In the genomic region with DNA sequence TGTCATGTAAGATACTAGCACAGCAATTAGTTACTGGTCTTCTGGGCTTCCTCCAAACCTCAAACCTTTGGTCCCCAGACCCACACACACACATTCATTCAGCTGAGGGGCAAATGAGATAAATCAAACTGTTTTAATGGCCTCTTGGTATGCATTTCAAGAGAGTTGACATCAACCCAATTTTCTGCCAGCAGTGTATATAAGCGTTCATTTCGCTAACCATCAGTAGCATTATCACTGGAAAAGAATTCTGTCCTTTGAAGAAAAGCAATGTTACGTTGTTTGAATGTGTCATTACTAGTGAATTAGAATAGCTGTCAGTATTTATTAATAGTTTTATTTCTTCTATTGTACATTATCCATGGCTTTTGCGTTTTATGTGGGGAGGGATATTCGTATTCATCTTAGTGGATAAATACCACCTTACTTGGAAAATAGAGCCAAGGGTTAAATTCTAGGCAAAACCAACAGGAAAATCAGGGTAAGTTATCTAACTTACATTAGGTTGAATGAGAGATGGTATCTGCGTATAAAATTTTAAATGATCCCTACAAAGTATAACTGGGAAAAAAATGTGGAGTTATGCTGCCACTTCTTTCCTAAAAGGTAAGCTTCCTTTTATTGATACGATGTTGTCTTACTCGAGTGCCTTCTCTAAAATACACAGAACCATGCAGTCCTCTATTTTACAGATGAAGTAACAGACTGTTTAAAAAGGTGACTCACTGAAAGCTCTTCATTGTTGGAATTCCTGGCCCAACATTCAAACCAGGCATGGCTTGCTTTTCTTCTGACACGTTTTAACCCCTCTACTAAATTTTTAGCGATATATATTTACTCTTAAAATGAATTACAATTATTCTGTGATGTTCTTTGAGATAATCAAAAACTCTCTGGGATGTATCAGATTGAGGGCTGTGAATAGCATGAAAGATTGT, we compare ENCODE assay signal across 8 cellular contexts. TPM values are rescaled to one million over a fixed set of nuclear protein-coding genes. Genes with fewer than 3 reads are reported as not detected.
A peak's percentile ranks its signal among the peaks of the same experiment; 100 is the strongest.
DNase-seq lines count a peak whose midpoint lies in the region; ATAC-seq and TF ChIP-seq lines count a peak whose summit lies in the region.

No MANE protein-coding gene starts in this region.

- DNase-seq in ACHN (peak; percentile 88), HCT116 (ENCODE audit: low read depth, low spot score) (no peak), iris pigment epithelial cell (ENCODE audit: low read depth) (peak; percentile 83), COLO829 (ENCODE audit: low spot score) (no peak), NCI-H2227 (lab: John Stamatoyannopoulos, UW; ENCODE audit: unreplicated experiment) (no peak), KG1 (lab: John Stamatoyannopoulos, UW) (no peak)
- no peak for DNase-seq in stimulated activated CD4-positive, alpha-beta T cell treated with anti-CD3 and anti-CD28 coated beads, Interleukin-4, amount 100 ng/mL, for 1 hour

- POLR2A ChIA-PET in HCT116 (lab: Charles Lee) = no interaction called here

- H3K27ac Mint-ChIP-seq in activated naive CD8-positive, alpha-beta T cell = peak overlapping the region; percentile 97

- peak overlapping the region; percentile 91 for H3K4me2 ChIP-seq in HCT116 (ENCODE audit: low read length)

- H3K27me3 Mint-ChIP-seq in activated naive CD8-positive, alpha-beta T cell = no peaks in the 10 kb centered on the region

- H3K27ac ChIP-seq in HCT116 (ENCODE audit: low read depth, low read length) = no peak overlapping the region

- H3K4me1 Mint-ChIP-seq in activated naive CD8-positive, alpha-beta T cell (ENCODE audit: low read depth) = peaks cover 38% of the 10 kb centered on the region

- H3K4me1 ChIP-seq in HCT116 (ENCODE audit: control insufficient read depth in 1 of 2, insufficient read depth in 2 of 2, low read length in 2 of 2) = peaks cover 11 to 36% of the 10 kb centered on the region in 2 experiments

- no TSS peak for BruUV-seq in HCT116 (replicated peaks; lab: Mats Ljungman, UMichigan)

- H3K36me3 Mint-ChIP-seq in activated naive CD8-positive, alpha-beta T cell = no peaks in the 10 kb centered on the region

- RAD21 ChIA-PET in HCT116 (lab: Charles Lee; ENCODE audit: low non-redundant PET in 1 of 2, low total read pairs in 2 of 2, uncharacterized antibody in 2 of 2, unreplicated experiment in 2 of 2) = no interaction called here

- H2AFZ ChIP-seq in HCT116 (ENCODE audit: low read depth, low read length, poor library complexity, severe bottlenecking) = peak overlapping the region; percentile 34

- H3K9me3 Mint-ChIP-seq in activated naive CD8-positive, alpha-beta T cell (ENCODE audit: low read depth) = no peaks in the 10 kb centered on the region

- peak overlapping the region; percentile 87; the same call in 1 of the 2 replicates for H3K9ac ChIP-seq in HCT116 (ENCODE audit: low read length)

- H3K27me3 ChIP-seq in HCT116 (ENCODE audit: insufficient read depth, low read length) = no peaks in the 10 kb centered on the region

- no peaks in the 10 kb centered on the region for H3K36me3 ChIP-seq in HCT116 (ENCODE audit: control insufficient read depth in 1 of 2, insufficient read depth in 2 of 2, low read length in 2 of 2)

- no peak for TF ChIP-seq CTCF in HCT116 (IDR thresholded peaks at IDR 0.05 in 2 of 3, conservative IDR thresholded peaks at IDR 0.05 in 1 of 3; ENCODE audit: borderline replicate concordance in 1 of 3, insufficient read depth in 1 of 3, low read depth in 2 of 3, low read length in 2 of 3)

- peaks cover 23% of the 10 kb centered on the region for H3K79me2 ChIP-seq in HCT116 (ENCODE audit: insufficient read depth, low read length)

- no peaks in the 10 kb centered on the region for H3K9me2 ChIP-seq in HCT116 (ENCODE audit: insufficient read depth)

- intact Hi-C loops in HCT116 (cut with micrococcal nuclease) = no loop called here

- in situ Hi-C loops in ACHN (cut with HindIII; ENCODE audit: low pct_ligation_motif_present, low pct_unique_long_range_greater_than_20kb, low sequenced_read_pairs) = no loop called here

- H3K9me3 ChIP-seq in HCT116 (ENCODE audit: control insufficient read depth in 1 of 2, insufficient read depth in 1 of 2, low read depth in 1 of 2, low read length in 2 of 2) = no peaks in the 10 kb centered on the region

- TF ChIP-seq RAD21 in HCT116 (IDR thresholded peaks at IDR 0.05; ENCODE audit: low read depth) = no peak

- peak overlapping the region; percentile 95 for H3K4me3 Mint-ChIP-seq in activated naive CD8-positive, alpha-beta T cell

- CTCF ChIA-PET in HCT116 (lab: Charles Lee) = interaction anchor here (1.1 kb wide), 1 partner anchor 57 kb away, joined by 4 read pairs; no protein-coding TSS in a partner anchor

- ATAC-seq in HCT116 = no peak

- peak overlapping the region in 1 of 2 experiments; percentile 70; a peak in 2 of 4 replicates for H3K4me3 ChIP-seq in HCT116 (replicated peaks in 1 of 2; ENCODE audit: low read depth in 1 of 2, low read length in 2 of 2)

- no peaks in the 10 kb centered on the region for H4K20me1 ChIP-seq in HCT116 (ENCODE audit: insufficient read depth)

- no peak for TF ChIP-seq POLR2A in HCT116 (IDR thresholded peaks at IDR 0.05; ENCODE audit: borderline replicate concordance, extremely low read depth, insufficient read depth, insufficient read length)

TF ChIP-seq in HCT116, 20 proteins besides CTCF, POLR2A, EP300 and RAD21:
- peak; percentile 35; the same call in 1 of the 2 replicates for TF ChIP-seq FOSL1 (IDR thresholded peaks at IDR 0.05; ENCODE audit: low read depth)
- no peak for TF ChIP-seq POLR2AphosphoS5 (IDR thresholded peaks at IDR 0.05; ENCODE audit: low read depth, low read length)
- TF ChIP-seq SIN3A (IDR thresholded peaks at IDR 0.05; ENCODE audit: low read depth) = 0 out of 2 replicates have a peak, but pooled peaks have one; percentile 32
- TF ChIP-seq SRF (IDR thresholded peaks at IDR 0.05; ENCODE audit: low read depth) = 0 out of 2 replicates have a peak, but pooled peaks have one; percentile 23
- peak; percentile 12; the same call in 1 of the 2 replicates for TF ChIP-seq MAX (IDR thresholded peaks at IDR 0.05)

RNA-seq across cellular contexts. Expression of gene ZMYND11, which starts 2.0 kb away (rescaled TPM):
- 28.3 TPM for total RNA-seq in HCT116 (2021; ENCODE audit: unreplicated experiment)
- polyA plus RNA-seq in HCT116 (2012) = 17.1 and 19.8 TPM in 2 replicates

Comparison
In these comparisons a context has a peak if more than half of its experiments do, and no peak if none do; other contexts are left out.
1. DNase-seq: peak in ACHN (single experiment) and iris pigment epithelial cell (single experiment); none in HCT116 (single experiment), COLO829 (single experiment), NCI-H2227 (single experiment), KG1 (single experiment) and stimulated activated CD4-positive, alpha-beta T cell treated with anti-CD3 and anti-CD28 coated beads, Interleukin-4, amount 100 ng/mL, for 1 hour (single experiment).